Comparison of ENCODE assay signal across 8 cellular contexts in the genomic region with DNA sequence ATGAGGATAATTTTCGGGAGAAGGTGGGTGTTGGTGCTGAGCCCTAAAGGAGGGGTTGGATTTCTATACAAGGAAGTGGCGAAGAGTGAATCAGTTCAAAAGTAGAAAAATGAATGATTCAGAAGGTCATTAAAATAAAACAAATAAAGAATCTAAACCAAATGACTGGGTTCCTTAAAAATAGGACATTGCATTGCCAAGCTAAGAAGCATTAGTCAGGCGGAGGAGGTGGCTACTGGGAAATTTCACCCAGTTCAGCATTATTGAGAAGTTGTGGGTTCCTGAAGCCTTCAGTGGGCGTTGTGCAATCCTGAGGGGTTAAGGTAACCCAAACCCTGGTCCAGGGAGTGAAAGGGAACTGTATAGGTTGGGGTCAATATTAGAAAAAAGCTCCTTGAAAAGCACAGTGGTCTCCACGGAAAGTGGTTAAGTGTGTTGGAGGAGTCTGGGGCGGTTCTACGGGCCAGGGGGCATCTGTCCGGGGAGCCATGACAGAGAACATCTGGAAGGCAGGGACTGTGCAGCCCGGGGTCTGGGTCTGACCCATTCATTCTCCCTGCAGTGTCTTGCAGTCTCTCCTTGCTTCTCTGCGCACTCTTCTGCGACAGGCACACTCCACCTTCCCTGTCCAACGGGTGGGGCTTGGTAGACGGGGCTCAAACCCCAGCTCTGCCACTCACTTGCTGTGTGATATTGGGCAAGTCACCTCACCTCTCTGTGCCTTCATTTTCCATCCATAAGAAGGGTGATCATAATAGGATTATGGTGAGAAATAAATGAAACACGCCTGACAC. TPM values are rescaled to one million over a fixed set of nuclear protein-coding genes. Genes with fewer than 3 reads are reported as not detected.
DNase-seq lines count a peak whose midpoint lies in the region; ATAC-seq and TF ChIP-seq lines count a peak whose summit lies in the region.

No MANE protein-coding gene starts in this region.

- H3K9me3 Mint-ChIP-seq in activated T-helper 1 cell treated with anti-CD3 and anti-CD28 coated beads, Interleukin-12 subunit alpha, Interleukin-12 subunit beta, Interleukin-2, Interleukin-4 antibody, amounts not matched to agents 30 ng/mL and 10 ng/mL and 1 ng/mL, durations not matched to agents 14 hours and 24 hours and 36 hours = no peaks in the 10 kb centered on the region

- ATAC-seq in stimulated activated naive CD8-positive, alpha-beta T cell treated with anti-CD3 and anti-CD28 coated beads, Interleukin-15, Interleukin-2, amounts not matched to agents 100 U/mL and 50 U/mL, for 24 hours = peak; percentile 40

- no peak for TF ChIP-seq CTCF in foreskin fibroblast (IDR thresholded peaks at IDR 0.05; ENCODE audit: low read depth, low read length)

- no peak overlapping the region for H3K4me3 Mint-ChIP-seq in activated T-helper 1 cell treated with anti-CD3 and anti-CD28 coated beads, Interleukin-12 subunit alpha, Interleukin-12 subunit beta, Interleukin-2, Interleukin-4 antibody, amounts not matched to agents 30 ng/mL and 10 ng/mL and 1 ng/mL, durations not matched to agents 14 hours and 24 hours and 36 hours

- H3K4me3 ChIP-seq in foreskin fibroblast (ENCODE audit: low read depth in 1 of 2, low read length in 2 of 2) = no peak overlapping the region

- H3K27me3 Mint-ChIP-seq in activated T-helper 1 cell treated with anti-CD3 and anti-CD28 coated beads, Interleukin-12 subunit alpha, Interleukin-12 subunit beta, Interleukin-2, Interleukin-4 antibody, amounts not matched to agents 30 ng/mL and 10 ng/mL and 1 ng/mL, durations not matched to agents 14 hours and 24 hours and 36 hours (ENCODE audit: insufficient read depth) = no peaks in the 10 kb centered on the region

- no peak overlapping the region for H3K27ac Mint-ChIP-seq in activated T-helper 1 cell treated with anti-CD3 and anti-CD28 coated beads, Interleukin-12 subunit alpha, Interleukin-12 subunit beta, Interleukin-2, Interleukin-4 antibody, amounts not matched to agents 30 ng/mL and 10 ng/mL and 1 ng/mL, durations not matched to agents 14 hours and 24 hours and 36 hours

- H3K36me3 Mint-ChIP-seq in activated T-helper 1 cell treated with anti-CD3 and anti-CD28 coated beads, Interleukin-12 subunit alpha, Interleukin-12 subunit beta, Interleukin-2, Interleukin-4 antibody, amounts not matched to agents 30 ng/mL and 10 ng/mL and 1 ng/mL, durations not matched to agents 14 hours and 24 hours and 36 hours (ENCODE audit: low read depth) = no peaks in the 10 kb centered on the region

- DNase-seq in HCEC 1CT (peak; percentile 97), SKM-1 (lab: John Stamatoyannopoulos, UW; ENCODE audit: unreplicated experiment) (peak; percentile 93), foreskin fibroblast (peak; percentile 91 to 94), NCI-H748 (lab: John Stamatoyannopoulos, UW; ENCODE audit: unreplicated experiment) (no peak), GM19240 (ENCODE audit: insufficient read length, low spot score) (no peak), COR-L47 (lab: John Stamatoyannopoulos, UW) (no peak)
- no peak for DNase-seq in stimulated activated naive CD8-positive, alpha-beta T cell treated with anti-CD3 and anti-CD28 coated beads, Interleukin-15, Interleukin-2, amounts not matched to agents 100 U/mL and 50 U/mL, for 24 hours
- DNase-seq in activated T-helper 1 cell treated with anti-CD3 and anti-CD28 coated beads, Interleukin-12 subunit alpha, Interleukin-12 subunit beta, Interleukin-2, Interleukin-4 antibody, amounts not matched to agents 30 ng/mL and 10 ng/mL and 1 ng/mL, durations not matched to agents 14 hours and 24 hours and 36 hours (ENCODE audit: low spot score) = no peak

- intact Hi-C loops in activated T-helper 1 cell treated with anti-CD3 and anti-CD28 coated beads, Interleukin-12 subunit alpha, Interleukin-12 subunit beta, Interleukin-2, Interleukin-4 antibody, amounts not matched to agents 30 ng/mL and 10 ng/mL and 1 ng/mL, durations not matched to agents 14 hours and 24 hours and 36 hours (cut with micrococcal nuclease) = no loop called here

- H3K4me1 Mint-ChIP-seq in activated T-helper 1 cell treated with anti-CD3 and anti-CD28 coated beads, Interleukin-12 subunit alpha, Interleukin-12 subunit beta, Interleukin-2, Interleukin-4 antibody, amounts not matched to agents 30 ng/mL and 10 ng/mL and 1 ng/mL, durations not matched to agents 14 hours and 24 hours and 36 hours (ENCODE audit: low read depth) = peaks cover 12% of the 10 kb centered on the region

RNA-seq across cellular contexts. Expression of gene DUSP1, which starts 27.6 kb away (rescaled TPM):
- total RNA-seq in activated T-helper 1 cell treated with anti-CD3 and anti-CD28 coated beads, Interleukin-12 subunit alpha, Interleukin-12 subunit beta, Interleukin-2, Interleukin-4 antibody, amounts not matched to agents 30 ng/mL and 10 ng/mL and 1 ng/mL, durations not matched to agents 14 hours and 24 hours and 36 hours = 11.9 and 12.5 TPM in 2 replicates

RNA-seq across cellular contexts. Expression of gene ERGIC1, which starts 35.4 kb away (rescaled TPM):
- total RNA-seq in activated T-helper 1 cell treated with anti-CD3 and anti-CD28 coated beads, Interleukin-12 subunit alpha, Interleukin-12 subunit beta, Interleukin-2, Interleukin-4 antibody, amounts not matched to agents 30 ng/mL and 10 ng/mL and 1 ng/mL, durations not matched to agents 14 hours and 24 hours and 36 hours = 47.4 and 47.9 TPM in 2 replicates

Comparison
In these comparisons a context has a peak if more than half of its experiments do, and no peak if none do; other contexts are left out.
1. DNase-seq: peak in HCEC 1CT (single experiment), SKM-1 (single experiment) and foreskin fibroblast (2 of 2); none in stimulated activated naive CD8-positive, alpha-beta T cell treated with anti-CD3 and anti-CD28 coated beads, Interleukin-15, Interleukin-2, amounts not matched to agents 100 U/mL and 50 U/mL, for 24 hours (single experiment), activated T-helper 1 cell treated with anti-CD3 and anti-CD28 coated beads, Interleukin-12 subunit alpha, Interleukin-12 subunit beta, Interleukin-2, Interleukin-4 antibody, amounts not matched to agents 30 ng/mL and 10 ng/mL and 1 ng/mL, durations not matched to agents 14 hours and 24 hours and 36 hours (single experiment), NCI-H748 (single experiment), GM19240 (single experiment) and COR-L47 (single experiment).